Comparison of ENCODE assay signal across 1 cellular context in genomic region chr1:207751790-207752455, GRCh38.
TF ChIP-seq lines count a peak whose summit lies in the region.

TSS of gene CD46 (plus strand) at chr1:207752054. CDS start at chr1:207752213, 159 bp downstream.

TF ChIP-seq in K562, 482 proteins besides CTCF, POLR2A, EP300 and RAD21 (continued from another document and continues in another):
- 0 out of 2 replicates have a peak, but pooled peaks have one; percentile 81 for TF ChIP-seq RREB1 (CRISPR knock-in tag; IDR thresholded peaks at IDR 0.05)
- TF ChIP-seq SMC3 (conservative IDR thresholded peaks at IDR 0.05; ENCODE audit: insufficient read depth, low read depth, low read length) = no peak; the same call in 1 of the 2 replicates
- peak; percentile 52; the same call in 1 of the 2 replicates for TF ChIP-seq MEF2D (tag; conservative IDR thresholded peaks at IDR 0.05; ENCODE audit: low read depth)
- TF ChIP-seq TEAD1 (CRISPR knock-in tag; IDR thresholded peaks at IDR 0.05) = peak in 1 of 2 experiments; percentile 78; a peak in 1 of 4 replicates
- peak; percentile 98 for TF ChIP-seq KLF13 (tag; IDR thresholded peaks at IDR 0.05; ENCODE audit: borderline replicate concordance, low read depth)
- peak; percentile 93 for TF ChIP-seq RBM25 (IDR thresholded peaks at IDR 0.05; ENCODE audit: low read depth, low read length, severe bottlenecking)
- TF ChIP-seq, protein P1, sequence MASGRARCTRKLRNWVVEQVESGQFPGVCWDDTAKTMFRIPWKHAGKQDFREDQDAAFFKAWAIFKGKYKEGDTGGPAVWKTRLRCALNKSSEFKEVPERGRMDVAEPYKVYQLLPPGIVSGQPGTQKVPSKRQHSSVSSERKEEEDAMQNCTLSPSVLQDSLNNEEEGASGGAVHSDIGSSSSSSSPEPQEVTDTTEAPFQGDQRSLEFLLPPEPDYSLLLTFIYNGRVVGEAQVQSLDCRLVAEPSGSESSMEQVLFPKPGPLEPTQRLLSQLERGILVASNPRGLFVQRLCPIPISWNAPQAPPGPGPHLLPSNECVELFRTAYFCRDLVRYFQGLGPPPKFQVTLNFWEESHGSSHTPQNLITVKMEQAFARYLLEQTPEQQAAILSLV (tag; IDR thresholded peaks at IDR 0.05) = no peak
- TF ChIP-seq ZBTB49 (CRISPR knock-in tag; IDR thresholded peaks at IDR 0.05; ENCODE audit: borderline replicate concordance) = no peak
- TF ChIP-seq ZBTB5 (IDR thresholded peaks at IDR 0.05) = no peak
- no peak for TF ChIP-seq ZNF239 (CRISPR knock-in tag; IDR thresholded peaks at IDR 0.05)
- peak; percentile 35; the same call in 1 of the 2 replicates for TF ChIP-seq GATAD2A (IDR thresholded peaks at IDR 0.05)
- no peak for TF ChIP-seq ZNF695 (CRISPR knock-in tag; IDR thresholded peaks at IDR 0.05)
- no peak for TF ChIP-seq ZNF512 (tag; IDR thresholded peaks at IDR 0.05)
- TF ChIP-seq ZNF408 (CRISPR knock-in tag; IDR thresholded peaks at IDR 0.05; ENCODE audit: low read depth) = no peak
- TF ChIP-seq, protein P2, sequence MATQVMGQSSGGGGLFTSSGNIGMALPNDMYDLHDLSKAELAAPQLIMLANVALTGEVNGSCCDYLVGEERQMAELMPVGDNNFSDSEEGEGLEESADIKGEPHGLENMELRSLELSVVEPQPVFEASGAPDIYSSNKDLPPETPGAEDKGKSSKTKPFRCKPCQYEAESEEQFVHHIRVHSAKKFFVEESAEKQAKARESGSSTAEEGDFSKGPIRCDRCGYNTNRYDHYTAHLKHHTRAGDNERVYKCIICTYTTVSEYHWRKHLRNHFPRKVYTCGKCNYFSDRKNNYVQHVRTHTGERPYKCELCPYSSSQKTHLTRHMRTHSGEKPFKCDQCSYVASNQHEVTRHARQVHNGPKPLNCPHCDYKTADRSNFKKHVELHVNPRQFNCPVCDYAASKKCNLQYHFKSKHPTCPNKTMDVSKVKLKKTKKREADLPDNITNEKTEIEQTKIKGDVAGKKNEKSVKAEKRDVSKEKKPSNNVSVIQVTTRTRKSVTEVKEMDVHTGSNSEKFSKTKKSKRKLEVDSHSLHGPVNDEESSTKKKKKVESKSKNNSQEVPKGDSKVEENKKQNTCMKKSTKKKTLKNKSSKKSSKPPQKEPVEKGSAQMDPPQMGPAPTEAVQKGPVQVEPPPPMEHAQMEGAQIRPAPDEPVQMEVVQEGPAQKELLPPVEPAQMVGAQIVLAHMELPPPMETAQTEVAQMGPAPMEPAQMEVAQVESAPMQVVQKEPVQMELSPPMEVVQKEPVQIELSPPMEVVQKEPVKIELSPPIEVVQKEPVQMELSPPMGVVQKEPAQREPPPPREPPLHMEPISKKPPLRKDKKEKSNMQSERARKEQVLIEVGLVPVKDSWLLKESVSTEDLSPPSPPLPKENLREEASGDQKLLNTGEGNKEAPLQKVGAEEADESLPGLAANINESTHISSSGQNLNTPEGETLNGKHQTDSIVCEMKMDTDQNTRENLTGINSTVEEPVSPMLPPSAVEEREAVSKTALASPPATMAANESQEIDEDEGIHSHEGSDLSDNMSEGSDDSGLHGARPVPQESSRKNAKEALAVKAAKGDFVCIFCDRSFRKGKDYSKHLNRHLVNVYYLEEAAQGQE (CRISPR knock-in tag; IDR thresholded peaks at IDR 0.05; ENCODE audit: low read depth) = peak; percentile 15; the same call in 1 of the 2 replicates
- peak; percentile 93 for TF ChIP-seq POLR2H (tag; IDR thresholded peaks at IDR 0.05; ENCODE audit: low read depth)
- no peak for TF ChIP-seq PTRF (tag; IDR thresholded peaks at IDR 0.05)
- 0 out of 2 replicates have a peak, but pooled peaks have one; percentile 23 for TF ChIP-seq TARDBP (IDR thresholded peaks at IDR 0.05)
- no peak for TF ChIP-seq SMAD2 (IDR thresholded peaks at IDR 0.05; ENCODE audit: low read depth, low read length)
- TF ChIP-seq TEAD2 (tag; IDR thresholded peaks at IDR 0.05) = no peak
- TF ChIP-seq, protein P3, sequence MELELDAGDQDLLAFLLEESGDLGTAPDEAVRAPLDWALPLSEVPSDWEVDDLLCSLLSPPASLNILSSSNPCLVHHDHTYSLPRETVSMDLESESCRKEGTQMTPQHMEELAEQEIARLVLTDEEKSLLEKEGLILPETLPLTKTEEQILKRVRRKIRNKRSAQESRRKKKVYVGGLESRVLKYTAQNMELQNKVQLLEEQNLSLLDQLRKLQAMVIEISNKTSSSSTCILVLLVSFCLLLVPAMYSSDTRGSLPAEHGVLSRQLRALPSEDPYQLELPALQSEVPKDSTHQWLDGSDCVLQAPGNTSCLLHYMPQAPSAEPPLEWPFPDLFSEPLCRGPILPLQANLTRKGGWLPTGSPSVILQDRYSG (tag; conservative IDR thresholded peaks at IDR 0.05; ENCODE audit: low read depth) = no peak
- TF ChIP-seq EWSR1 (IDR thresholded peaks at IDR 0.05; ENCODE audit: borderline replicate concordance, low read depth, partially characterized antibody) = no peak
- 0 out of 2 replicates have a peak, but pooled peaks have one; percentile 34 for TF ChIP-seq NFATC3 (IDR thresholded peaks at IDR 0.05)
- TF ChIP-seq, protein P4, sequence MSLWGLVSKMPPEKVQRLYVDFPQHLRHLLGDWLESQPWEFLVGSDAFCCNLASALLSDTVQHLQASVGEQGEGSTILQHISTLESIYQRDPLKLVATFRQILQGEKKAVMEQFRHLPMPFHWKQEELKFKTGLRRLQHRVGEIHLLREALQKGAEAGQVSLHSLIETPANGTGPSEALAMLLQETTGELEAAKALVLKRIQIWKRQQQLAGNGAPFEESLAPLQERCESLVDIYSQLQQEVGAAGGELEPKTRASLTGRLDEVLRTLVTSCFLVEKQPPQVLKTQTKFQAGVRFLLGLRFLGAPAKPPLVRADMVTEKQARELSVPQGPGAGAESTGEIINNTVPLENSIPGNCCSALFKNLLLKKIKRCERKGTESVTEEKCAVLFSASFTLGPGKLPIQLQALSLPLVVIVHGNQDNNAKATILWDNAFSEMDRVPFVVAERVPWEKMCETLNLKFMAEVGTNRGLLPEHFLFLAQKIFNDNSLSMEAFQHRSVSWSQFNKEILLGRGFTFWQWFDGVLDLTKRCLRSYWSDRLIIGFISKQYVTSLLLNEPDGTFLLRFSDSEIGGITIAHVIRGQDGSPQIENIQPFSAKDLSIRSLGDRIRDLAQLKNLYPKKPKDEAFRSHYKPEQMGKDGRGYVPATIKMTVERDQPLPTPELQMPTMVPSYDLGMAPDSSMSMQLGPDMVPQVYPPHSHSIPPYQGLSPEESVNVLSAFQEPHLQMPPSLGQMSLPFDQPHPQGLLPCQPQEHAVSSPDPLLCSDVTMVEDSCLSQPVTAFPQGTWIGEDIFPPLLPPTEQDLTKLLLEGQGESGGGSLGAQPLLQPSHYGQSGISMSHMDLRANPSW (CRISPR knock-in tag; IDR thresholded peaks at IDR 0.05) = peak; percentile 84; the same call in 1 of the 2 replicates
- TF ChIP-seq POU5F1 (IDR thresholded peaks at IDR 0.05; ENCODE audit: borderline replicate concordance, low read depth, low read length, partially characterized antibody) = peak; percentile 11
- no peak for TF ChIP-seq JUNB (CRISPR knock-in tag; conservative IDR thresholded peaks at IDR 0.05)
- TF ChIP-seq, protein P5, sequence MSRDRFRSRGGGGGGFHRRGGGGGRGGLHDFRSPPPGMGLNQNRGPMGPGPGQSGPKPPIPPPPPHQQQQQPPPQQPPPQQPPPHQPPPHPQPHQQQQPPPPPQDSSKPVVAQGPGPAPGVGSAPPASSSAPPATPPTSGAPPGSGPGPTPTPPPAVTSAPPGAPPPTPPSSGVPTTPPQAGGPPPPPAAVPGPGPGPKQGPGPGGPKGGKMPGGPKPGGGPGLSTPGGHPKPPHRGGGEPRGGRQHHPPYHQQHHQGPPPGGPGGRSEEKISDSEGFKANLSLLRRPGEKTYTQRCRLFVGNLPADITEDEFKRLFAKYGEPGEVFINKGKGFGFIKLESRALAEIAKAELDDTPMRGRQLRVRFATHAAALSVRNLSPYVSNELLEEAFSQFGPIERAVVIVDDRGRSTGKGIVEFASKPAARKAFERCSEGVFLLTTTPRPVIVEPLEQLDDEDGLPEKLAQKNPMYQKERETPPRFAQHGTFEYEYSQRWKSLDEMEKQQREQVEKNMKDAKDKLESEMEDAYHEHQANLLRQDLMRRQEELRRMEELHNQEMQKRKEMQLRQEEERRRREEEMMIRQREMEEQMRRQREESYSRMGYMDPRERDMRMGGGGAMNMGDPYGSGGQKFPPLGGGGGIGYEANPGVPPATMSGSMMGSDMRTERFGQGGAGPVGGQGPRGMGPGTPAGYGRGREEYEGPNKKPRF (IDR thresholded peaks at IDR 0.05; ENCODE audit: low read depth, low read length) = no peak
- no peak for TF ChIP-seq ZNF311 (CRISPR knock-in tag; IDR thresholded peaks at IDR 0.05)
- no peak for TF ChIP-seq ARHGAP35 (IDR thresholded peaks at IDR 0.05; ENCODE audit: partially characterized antibody)
